ENCODE assay signal across 8 cellular contexts in the genomic region with DNA sequence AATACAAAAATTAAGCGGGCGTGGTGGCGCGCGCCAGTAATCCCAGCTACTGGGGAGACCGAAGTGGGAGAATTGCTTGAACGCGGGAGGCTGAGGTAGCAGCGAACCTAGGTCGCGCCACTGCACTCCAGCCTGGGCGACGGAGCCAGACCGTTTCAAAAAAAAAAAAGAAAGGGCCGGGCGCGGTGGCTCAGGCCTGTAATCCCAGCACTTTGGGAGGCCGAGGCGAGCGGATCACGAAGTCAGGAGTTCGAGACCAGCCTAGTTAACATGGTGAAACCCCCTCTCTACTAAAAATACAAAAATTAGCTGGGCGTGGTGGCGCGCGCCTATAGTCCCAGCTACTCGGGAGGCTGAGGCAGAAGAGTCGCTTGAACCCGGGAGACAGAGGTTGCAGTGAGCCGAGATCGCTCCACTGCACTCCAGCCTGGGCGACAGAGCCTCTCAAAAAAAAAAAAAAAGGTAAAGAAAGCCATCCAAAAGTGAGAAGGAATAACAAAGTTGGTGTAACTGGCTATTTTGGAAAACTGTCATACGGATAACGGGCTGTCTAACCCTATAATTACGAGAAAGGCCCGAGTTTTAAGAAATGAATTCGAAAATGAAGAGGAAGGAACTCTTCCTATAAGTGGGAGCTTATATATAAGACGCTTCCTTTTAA. TPM values are rescaled to one million over a fixed set of nuclear protein-coding genes. Genes with fewer than 3 reads are reported as not detected.
DNase-seq lines count a peak whose midpoint lies in the region; ATAC-seq, FAIRE-seq and TF ChIP-seq lines count a peak whose summit lies in the region.
"Not testable (repeated sequence)": the region's sequence is repeated elsewhere in the genome, so short reads cannot be mapped to it uniquely, and the experiment has no call there.

No MANE protein-coding gene starts in this region.

- WGBS in HepG2 (ENCODE audit: low lambda C conversion rate): 50% methylated on average over 38 of the region's 38 CpGs
- WGBS in ovary, 3 donors: 65 to 77% (median 75%) methylated on average over 34 to 38 of the region's 38 CpGs
- 78% methylated on average over 38 of the region's 38 CpGs for WGBS in thymus

- not testable (repeated sequence) for H3K36me3 ChIP-seq in HepG2 (replicated peaks in 1 of 2; ENCODE audit: control insufficient read depth in 1 of 2, insufficient read depth in 2 of 2, low read length in 2 of 2); ovary; thymus (ENCODE audit: control insufficient read depth, insufficient read depth)

- not testable (repeated sequence) for H3K27me3 Mint-ChIP-seq in CD14-positive monocyte (ENCODE audit: low read depth in 3 of 3); WTC11 (ENCODE audit: low read depth)

- CTCF ChIA-PET in WTC11 (lab: Charles Lee): interaction anchor here (2.7 kb wide), 1 partner anchor 70 kb away, joined by 9 read pairs; no protein-coding TSS in a partner anchor
- CTCF ChIA-PET in HepG2 (lab: Yijun Ruan, JAX; ENCODE audit: low intra/inter-chr PET ratio, low total read pairs): not testable (repeated sequence)

- peak overlapping the region; percentile 92 for H3K9ac ChIP-seq in HepG2 (ENCODE audit: insufficient read depth, low read depth, low read length)

- ATAC-seq in WTC11, HepG2: not testable (repeated sequence)

- H3K4me1 ChIP-seq in HepG2 (ENCODE audit: insufficient read depth, low read length) (peaks cover 39% of the 10 kb centered on the region), thymus (ENCODE audit: control insufficient read depth, insufficient read depth, low read length) (peaks cover 12% of the 10 kb centered on the region)
- not testable (repeated sequence) for H3K4me1 ChIP-seq in ovary (ENCODE audit: insufficient read depth)

- not testable (repeated sequence) for BruUV-seq in HepG2 (replicated peaks; lab: Mats Ljungman, UMichigan)

- in situ Hi-C loops in astrocyte of the cerebellum (cut with HindIII; ENCODE audit: low sequenced_read_pairs); HepG2 (cut with HindIII; ENCODE audit: extremely low pct_ligation_motif_present, low pct_unique_long_range_greater_than_20kb): not testable (repeated sequence)

- not testable (repeated sequence) for H3K9me3 ChIP-seq in HepG2 (ENCODE audit: low read length); ovary; thymus (ENCODE audit: control insufficient read depth)

- FAIRE-seq in HepG2 (lab: Jason Lieb, UNC): not testable (repeated sequence)

- peaks cover 20% of the 10 kb centered on the region; the same call in 1 of the 2 replicates for H4K20me1 ChIP-seq in HepG2 (ENCODE audit: insufficient read depth, low read length)

- H2AFZ ChIP-seq in HepG2 (ENCODE audit: low read length): peak overlapping the region; percentile 59

- intact Hi-C loops in CD14-positive monocyte (cut with micrococcal nuclease): loop anchor here in 1 of 2 donors (10.0 kb wide), 1 partner anchor 168 kb away; a partner anchor contains a TSS
- intact Hi-C loops in HepG2 (cut with micrococcal nuclease; ENCODE audit: unreplicated experiment): loop anchor here (5.0 kb wide), 1 partner anchor 136 kb away; a partner anchor contains a TSS
- intact Hi-C loops in ovary (cut with DNase I): loop anchor here in 1 of 4 donors (5.0 to 10.0 kb wide), 2 partner anchors 71 to 212 kb away; no protein-coding TSS in a partner anchor

- H3K27ac Mint-ChIP-seq in CD14-positive monocyte (peak overlapping the region; percentile 81 to 97 (median 93)), WTC11 (peak overlapping the region; percentile 96)

- not testable (repeated sequence) for H3K27me3 ChIP-seq in HepG2 (ENCODE audit: control insufficient read depth in 1 of 2, insufficient read depth in 2 of 2, low read length in 2 of 2); ovary; thymus (ENCODE audit: control insufficient read depth, insufficient read depth)

- not testable (repeated sequence) for DNase-seq in CD14-positive monocyte (ENCODE audit: low spot score); Jurkat, Clone E6-1 (ENCODE audit: low read depth, low spot score); WTC11 (ENCODE audit: low spot score); astrocyte of the cerebellum (ENCODE audit: low read depth); epithelial cell of proximal tubule (ENCODE audit: low read depth); HepG2 (ENCODE audit: low spot score); ovary

- TF ChIP-seq EP300 in HepG2 (IDR thresholded peaks at IDR 0.05; ENCODE audit: low read depth in 2 of 2, low read length in 2 of 2); HepG2 (CRISPR knock-in tag; IDR thresholded peaks at IDR 0.05; ENCODE audit: borderline replicate concordance); ovary (IDR thresholded peaks at IDR 0.05): not testable (repeated sequence)

- H3K4me3 Mint-ChIP-seq in CD14-positive monocyte (peak overlapping the region; percentile 94 to 97), WTC11 (peak overlapping the region; percentile 92)

- H3K4me3 ChIP-seq in Jurkat, Clone E6-1 (ENCODE audit: low read length): peak overlapping the region; percentile 98
- H3K4me3 ChIP-seq in astrocyte of the cerebellum (ENCODE audit: low read depth, low read length): peak overlapping the region; percentile 100
- peak overlapping the region; percentile 93 for H3K4me3 ChIP-seq in epithelial cell of proximal tubule (ENCODE audit: low read depth, low read length)
- peak overlapping the region; percentile 84 to 91 (median 88) for H3K4me3 ChIP-seq in HepG2 (replicated peaks in 1 of 3; ENCODE audit: insufficient read depth in 1 of 3, low read depth in 2 of 3, low read length in 3 of 3)
- H3K4me3 ChIP-seq in ovary: peak overlapping the region; percentile 85
- peak overlapping the region; percentile 93 for H3K4me3 ChIP-seq in thymus (ENCODE audit: low read length)

- H3K79me2 ChIP-seq in HepG2 (ENCODE audit: insufficient read depth, low read length): peaks cover 74% of the 10 kb centered on the region

- H3K36me3 Mint-ChIP-seq in CD14-positive monocyte, WTC11: not testable (repeated sequence)

- not testable (repeated sequence) for H3K9me3 Mint-ChIP-seq in CD14-positive monocyte, WTC11

- H3K4me1 Mint-ChIP-seq in CD14-positive monocyte (peaks cover 39% of the 10 kb centered on the region), WTC11 (peaks cover 23% of the 10 kb centered on the region)

- not testable (repeated sequence) for TF ChIP-seq POLR2A in HepG2 (IDR thresholded peaks at IDR 0.05; ENCODE audit: insufficient read depth in 1 of 2, low read depth in 2 of 2, low read length in 2 of 2); ovary (IDR thresholded peaks at IDR 0.05)

- TF ChIP-seq CTCF in CD14-positive monocyte (IDR thresholded peaks at IDR 0.05); WTC11 (IDR thresholded peaks at IDR 0.05); astrocyte of the cerebellum (IDR thresholded peaks at IDR 0.05; ENCODE audit: low read depth, low read length, missing control alignments); epithelial cell of proximal tubule (conservative IDR thresholded peaks at IDR 0.05; ENCODE audit: low read depth, low read length); HepG2 (CRISPR knock-in tag; IDR thresholded peaks at IDR 0.05); ovary (IDR thresholded peaks at IDR 0.05): not testable (repeated sequence)

- POLR2A ChIA-PET in WTC11 (lab: Charles Lee): interaction anchor here (2.2 kb wide), 1 partner anchor 165 kb away, joined by 7 read pairs; a partner anchor contains a TSS
- POLR2A ChIA-PET in HepG2 (lab: Yijun Ruan, JAX): interaction anchor here (0.6 to 6.3 kb wide), 24 partner anchors 10 to 224 kb away, joined by 3 to 77 read pairs (median 5); a partner anchor contains a TSS

- peak overlapping the region; percentile 93 for H3K4me2 ChIP-seq in HepG2 (ENCODE audit: low read depth, low read length)

- not testable (repeated sequence) for TF ChIP-seq RAD21 in HepG2 (CRISPR knock-in tag; IDR thresholded peaks at IDR 0.05)

- H3K27ac ChIP-seq in HepG2 (ENCODE audit: extremely low read length, insufficient read depth, low read length) (peak overlapping the region; percentile 99), ovary (peak overlapping the region; percentile 92 to 98), thymus (ENCODE audit: low read depth) (peak overlapping the region; percentile 97)

RNA-seq across cellular contexts. Expression of a gene that starts 0.5 kb away (rescaled TPM):
- polyA plus RNA-seq in CD14-positive monocyte (1 to 10 TPM; 3.6 to 4.0 TPM), HepG2 (2011; rRNA removed) (63.8 and 89.6 TPM in 2 replicates), ovary (10 to 100 TPM; 16.1 to 18.2 TPM), thymus (31.1 TPM)
- polyA plus RNA-seq in Jurkat, Clone E6-1 (2012; ENCODE audit: insufficient read depth, insufficient read length): 27.9 TPM
- total RNA-seq in WTC11 (2021) (24.5 to 44.1 TPM (median 28.1 TPM) in 3 replicates), epithelial cell of proximal tubule (17.5 and 24.4 TPM in 2 replicates), HepG2 (2016; rRNA removed; fragmentation: Illumina TruSeq; extraction: Trizol) (9.8 and 28.5 TPM in 2 replicates), ovary (10 to 100 TPM; 26.4 to 45.2 (median 36.6) TPM)
- 7.4 and 8.4 TPM in 2 replicates for total RNA-seq in HepG2 (2016; cell fraction: cytosol; rRNA removed; fragmentation: Illumina TruSeq; extraction: Trizol; ENCODE audit: low read depth)
- 9.8 and 25.0 TPM in 2 replicates for total RNA-seq in HepG2 (2016; cell fraction: insoluble cytoplasmic fraction; rRNA removed; fragmentation: Illumina TruSeq; extraction: Trizol)
- 8.9 and 10.6 TPM in 2 replicates for total RNA-seq in HepG2 (2016; cell fraction: membrane; rRNA removed; fragmentation: Illumina TruSeq; extraction: Trizol)
- total RNA-seq in HepG2 (2016; cell fraction: nucleus; rRNA removed; fragmentation: Illumina TruSeq; extraction: Trizol): 39.8 and 46.5 TPM in 2 replicates
- polyA plus RNA-seq in HepG2 (2011; cell fraction: cytosol; rRNA removed): 27.7 and 28.2 TPM in 2 replicates
- polyA plus RNA-seq in HepG2 (2011; cell fraction: nucleus; rRNA removed): 389 and 455 TPM in 2 replicates
- 42.2 and 50.5 TPM in 2 replicates for polyA plus RNA-seq in HepG2 (2012)
- polyA plus RNA-seq in HepG2 (2016; cell fraction: cytosol; fragmentation: Illumina TruSeq; extraction: Trizol; ENCODE audit: low read depth): 3.6 and 3.9 TPM in 2 replicates
- 9.6 and 11.6 TPM in 2 replicates for polyA plus RNA-seq in HepG2 (2016; cell fraction: insoluble cytoplasmic fraction; fragmentation: Illumina TruSeq; extraction: Trizol; ENCODE audit: low read depth)
- 4.3 and 5.4 TPM in 2 replicates for polyA plus RNA-seq in HepG2 (2016; cell fraction: membrane; fragmentation: Illumina TruSeq; extraction: Trizol; ENCODE audit: low read depth)
- 49.3 and 55.4 TPM in 2 replicates for polyA plus RNA-seq in HepG2 (2016; cell fraction: nucleus; fragmentation: Illumina TruSeq; extraction: Trizol; ENCODE audit: insufficient read depth, low read depth)
- polyA minus RNA-seq in HepG2 (2011; rRNA and poly(A)+ RNA removed; ENCODE audit: low replicate concordance): 28.9 and 42.8 TPM in 2 replicates
- polyA minus RNA-seq in HepG2 (2011; cell fraction: cytosol; rRNA and poly(A)+ RNA removed): 9.2 and 9.4 TPM in 2 replicates
- 78.7 and 99.5 TPM in 2 replicates for polyA minus RNA-seq in HepG2 (2011; cell fraction: nucleus; rRNA and poly(A)+ RNA removed)

RNA-seq across cellular contexts. Expression of a gene that starts 1.1 kb away (rescaled TPM):
- 10 to 100 TPM; 23.2 to 47.0 TPM for polyA plus RNA-seq in CD14-positive monocyte
- polyA plus RNA-seq in Jurkat, Clone E6-1 (2012; ENCODE audit: insufficient read depth, insufficient read length): 75.3 TPM
- 107 to 124 TPM (median 116 TPM) in 3 replicates for total RNA-seq in WTC11 (2021)
- 65.8 and 86.0 TPM in 2 replicates for total RNA-seq in epithelial cell of proximal tubule
- total RNA-seq in HepG2 (2016; rRNA removed; fragmentation: Illumina TruSeq; extraction: Trizol): 57.0 and 80.4 TPM in 2 replicates
- total RNA-seq in HepG2 (2016; cell fraction: cytosol; rRNA removed; fragmentation: Illumina TruSeq; extraction: Trizol; ENCODE audit: low read depth): 22.7 and 28.3 TPM in 2 replicates
- total RNA-seq in HepG2 (2016; cell fraction: insoluble cytoplasmic fraction; rRNA removed; fragmentation: Illumina TruSeq; extraction: Trizol): 55.2 and 73.8 TPM in 2 replicates
- total RNA-seq in HepG2 (2016; cell fraction: membrane; rRNA removed; fragmentation: Illumina TruSeq; extraction: Trizol): 34.0 and 36.2 TPM in 2 replicates
- 89.2 and 101 TPM in 2 replicates for total RNA-seq in HepG2 (2016; cell fraction: nucleus; rRNA removed; fragmentation: Illumina TruSeq; extraction: Trizol)
- 65.5 and 71.7 TPM in 2 replicates for polyA plus RNA-seq in HepG2 (2011; rRNA removed)
- 55.8 and 62.9 TPM in 2 replicates for polyA plus RNA-seq in HepG2 (2011; cell fraction: cytosol; rRNA removed)
- 116 and 122 TPM in 2 replicates for polyA plus RNA-seq in HepG2 (2011; cell fraction: nucleus; rRNA removed)
- 42.3 and 47.6 TPM in 2 replicates for polyA plus RNA-seq in HepG2 (2012)
- 3.8 and 4.9 TPM in 2 replicates for polyA plus RNA-seq in HepG2 (2016; cell fraction: cytosol; fragmentation: Illumina TruSeq; extraction: Trizol; ENCODE audit: low read depth)
- polyA plus RNA-seq in HepG2 (2016; cell fraction: insoluble cytoplasmic fraction; fragmentation: Illumina TruSeq; extraction: Trizol; ENCODE audit: low read depth): 80.6 and 82.5 TPM in 2 replicates
- 11.3 TPM in 2 replicates for polyA plus RNA-seq in HepG2 (2016; cell fraction: membrane; fragmentation: Illumina TruSeq; extraction: Trizol; ENCODE audit: low read depth)
- 85.3 and 89.2 TPM in 2 replicates for polyA plus RNA-seq in HepG2 (2016; cell fraction: nucleus; fragmentation: Illumina TruSeq; extraction: Trizol; ENCODE audit: insufficient read depth, low read depth)
- polyA minus RNA-seq in HepG2 (2011; rRNA and poly(A)+ RNA removed; ENCODE audit: low replicate concordance): 273 and 332 TPM in 2 replicates
- polyA minus RNA-seq in HepG2 (2011; cell fraction: cytosol; rRNA and poly(A)+ RNA removed): 62.3 and 64.1 TPM in 2 replicates
- polyA minus RNA-seq in HepG2 (2011; cell fraction: nucleus; rRNA and poly(A)+ RNA removed): 263 and 278 TPM in 2 replicates
- 100 to 1,000 TPM in 6 of 7 donors, 10 to 100 TPM in 1; 93.6 to 142 (median 117) TPM for total RNA-seq in ovary
- polyA plus RNA-seq in ovary: 10 to 100 TPM; 32.4 to 74.1 TPM
- polyA plus RNA-seq in thymus: 51.5 TPM
